In genomic region chr2:99468155-99468554, GRCh38 we compare ENCODE assay signal across 12 cellular contexts.
"Had no signal": no experiment of that assay in that cellular context is flagged by ENCODE, and none has a peak within 500 bp of the region (broad histone marks: within the 10 kb centered on the region; RNA-seq: fewer than 3 reads in every experiment).

No MANE protein-coding gene starts in this region.

- DNase-seq: activated CD4-positive, alpha-beta T cell treated with anti-CD3 and anti-CD28 coated beads, Interleukin-2, amount 50 U/mL, for 1 hour; foreskin keratinocyte; posterior cingulate gyrus; stimulated activated naive CD4-positive, alpha-beta T cell; substantia nigra; T-helper 2 cell; trophoblast cell had no signal

- H3K27me3 Mint-ChIP-seq: activated naive CD8-positive, alpha-beta T cell had no signal

- H3K27ac Mint-ChIP-seq: activated T-helper 2 cell treated with anti-CD3 and anti-CD28 coated beads, Interferon-gamma antibody, Interleukin-2, Interleukin-4, amounts not matched to agents 10 μg/mL and 5 μg/mL and 100 μg/mL, durations not matched to agents 14 hours and 24 hours and 36 hours; mesothelial cell of epicardium had no signal

- H3K27me3 ChIP-seq: foreskin keratinocyte, neutrophil had no signal

- H3K9me3 ChIP-seq: neutrophil had no signal

- H3K4me3 Mint-ChIP-seq: activated naive CD8-positive, alpha-beta T cell; mesothelial cell of epicardium had no signal

- H3K27ac ChIP-seq: foreskin keratinocyte, neutrophil had no signal

- H3K36me3 ChIP-seq: neutrophil had no signal

- ATAC-seq: foreskin keratinocyte, sciatic nerve had no signal
